In genomic region chr13:113732961-113733950, GRCh38 we compare ENCODE assay signal across 24 cellular contexts.
"Had no signal": no experiment of that assay in that cellular context is flagged by ENCODE, and none has a peak within 500 bp of the region (broad histone marks: within the 10 kb centered on the region; RNA-seq: fewer than 3 reads in every experiment).

No MANE protein-coding gene starts in this region.

- H3K27ac ChIP-seq: breast epithelium, esophagus muscularis mucosa, gastroesophageal sphincter, heart left ventricle, thyroid gland, uterus had no signal

- ATAC-seq: activated CD8-positive, alpha-beta T cell treated with anti-CD3 and anti-CD28 coated beads for 36 hours; activated T-cell treated with anti-CD3 and anti-CD28 coated beads, Interleukin-2, amount 50 U/mL, for 4 hours; gastroesophageal sphincter; heart left ventricle; natural killer cell treated with Interleukin-12 subunit alpha and Interleukin-12 subunit beta and Interleukin-15 and Interleukin-18, amount 100 ng/mL, for 72 hours had no signal

- FAIRE-seq: astrocyte, endothelial cell of umbilical vein, TTC549 had no signal

- H3K4me3 ChIP-seq: breast epithelium, esophagus muscularis mucosa, gastroesophageal sphincter, heart left ventricle, thyroid gland, uterus had no signal

- H3K4me1 ChIP-seq: breast epithelium, gastroesophageal sphincter, thyroid gland, uterus had no signal

- DNase-seq: activated B cell treated with CpG ODN at 0.5 μM for 24 hours; activated CD4-positive, alpha-beta T cell treated with anti-CD3 and anti-CD28 coated beads for 48 hours; activated CD8-positive, alpha-beta T cell treated with anti-CD3 and anti-CD28 coated beads for 36 hours; activated effector memory CD4-positive, alpha-beta T cell treated with Interleukin-2 at 50 U/mL for 16 hours; activated naive CD4-positive, alpha-beta T cell treated with anti-CD3 and anti-CD28 coated beads, Interleukin-2, amount 50 U/mL, for 16 hours; activated T-cell treated with anti-CD3 and anti-CD28 coated beads, Interleukin-2, amount 50 U/mL, for 4 hours; cerebellar nuclear complex; effector CD8-positive, alpha-beta T cell; kidney glomerular epithelial cell; nucleus accumbens; stimulated activated CD4-positive, alpha-beta T cell treated with anti-CD3 and anti-CD28 coated beads, Interleukin-12 subunit alpha, Interleukin-12 subunit beta, amount 100 ng/mL, for 4 hours; stimulated activated CD4-positive, alpha-beta T cell treated with anti-CD3 and anti-CD28 coated beads, Interleukin-1b, Interleukin-23, amount 100 ng/mL, for 48 hours; stimulated activated CD8-positive, alpha-beta memory T cell treated with anti-CD3 and anti-CD28 coated beads, Interleukin-4, amount 100 ng/mL, for 48 hours; stimulated activated naive CD4-positive, alpha-beta T cell; thyroid gland; uterus had no signal

- H3K27me3 ChIP-seq: thyroid gland, uterus had no signal

- H3K36me3 ChIP-seq: breast epithelium, esophagus muscularis mucosa, gastroesophageal sphincter, heart left ventricle, thyroid gland, uterus had no signal

- H3K9me3 ChIP-seq: breast epithelium, esophagus muscularis mucosa, gastroesophageal sphincter, heart left ventricle, thyroid gland, uterus had no signal
